In the genomic region with DNA sequence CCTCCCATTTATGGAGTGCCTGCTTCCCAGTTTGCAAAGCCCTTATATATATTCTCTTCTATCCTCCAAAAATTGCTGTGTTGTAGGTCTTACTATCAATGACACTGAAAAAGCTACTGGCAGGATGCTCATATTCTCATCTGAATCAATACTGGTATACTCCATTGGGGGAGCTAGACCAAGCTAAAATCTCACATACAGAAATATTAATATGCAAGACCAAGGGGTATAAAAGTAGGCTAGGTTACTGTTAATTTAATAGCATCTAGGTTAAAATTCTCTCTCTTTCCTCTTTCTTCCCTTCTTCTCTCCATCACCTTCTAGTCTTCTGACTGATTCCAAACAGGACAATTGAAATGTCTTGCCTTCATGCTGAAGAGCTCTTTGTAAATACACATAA, we compare ENCODE assay signal across 12 cellular contexts. TPM values are rescaled to one million over a fixed set of nuclear protein-coding genes. Genes with fewer than 3 reads are reported as not detected.
A peak's percentile ranks its signal among the peaks of the same experiment; 100 is the strongest.
DNase-seq lines count a peak whose midpoint lies in the region; TF ChIP-seq lines count a peak whose summit lies in the region.
"Had no signal": no experiment of that assay in that cellular context is flagged by ENCODE, and none has a peak within 500 bp of the region (broad histone marks: within the 10 kb centered on the region; RNA-seq: fewer than 3 reads in every experiment).

No MANE protein-coding gene starts in this region.

- H3K36me3 Mint-ChIP-seq in type B pancreatic cell, result no peaks in the 10 kb centered on the region

- H3K9me3 ChIP-seq in NT2/D1 (ENCODE audit: insufficient read depth, low read length) (no peaks in the 10 kb centered on the region), tibial nerve (no peaks in the 10 kb centered on the region)
- H3K9me3 ChIP-seq: upper lobe of right lung had no signal

- peak overlapping the region; percentile 92 for H3K4me3 Mint-ChIP-seq in type B pancreatic cell
- H3K4me3 Mint-ChIP-seq: CD8-positive, alpha-beta memory T cell had no signal

- no peaks in the 10 kb centered on the region for H3K9me3 Mint-ChIP-seq in type B pancreatic cell

- H3K4me3 ChIP-seq in NT2/D1 (ENCODE audit: insufficient read length, low read depth) (peak overlapping the region; percentile 42), epithelial cell of esophagus (ENCODE audit: low read length) (no peak overlapping the region), tibial nerve (no peak overlapping the region)
- H3K4me3 ChIP-seq: upper lobe of right lung had no signal

- H3K36me3 ChIP-seq in NT2/D1 (ENCODE audit: insufficient read depth, insufficient read length, low read length), result no peaks in the 10 kb centered on the region
- no peaks in the 10 kb centered on the region for H3K36me3 ChIP-seq in tibial nerve
- H3K36me3 ChIP-seq: upper lobe of right lung had no signal

- H3K27ac ChIP-seq in tibial nerve, result no peak overlapping the region
- H3K27ac ChIP-seq: upper lobe of right lung had no signal

- H3K27me3 ChIP-seq in NT2/D1 (ENCODE audit: insufficient read depth, insufficient read length) (peaks cover 31% of the 10 kb centered on the region), tibial nerve (peaks cover 2 to 55% of the 10 kb centered on the region in 2 donors)

- H3K9ac ChIP-seq in NT2/D1 (ENCODE audit: insufficient read length, low read depth), result no peak overlapping the region

- no peak for TF ChIP-seq EP300 in tibial nerve (IDR thresholded peaks at IDR 0.05)

- peaks cover 20% of the 10 kb centered on the region for H3K4me1 Mint-ChIP-seq in type B pancreatic cell (ENCODE audit: unreplicated experiment)

- no peak overlapping the region for H3K27ac Mint-ChIP-seq in type B pancreatic cell
- H3K27ac Mint-ChIP-seq: CD8-positive, alpha-beta memory T cell had no signal

- TF ChIP-seq CTCF in epithelial cell of esophagus (IDR thresholded peaks at IDR 0.05; ENCODE audit: insufficient read depth, low read depth, low read length, missing control alignments) (peak; percentile 37), type B pancreatic cell (conservative IDR thresholded peaks at IDR 0.05) (peak; percentile 70), tibial nerve (IDR thresholded peaks at IDR 0.05) (no peak)

- peak; percentile 6 for DNase-seq in SHP77 treated with DMSO at 0.1 percent for 48 hours (lab: John Stamatoyannopoulos, UW)
- DNase-seq in SHP77 (lab: John Stamatoyannopoulos, UW), result no peak
- no peak for DNase-seq in NT2/D1 (ENCODE audit: low read depth, low spot score)
- peak; percentile 28 for DNase-seq in epithelial cell of esophagus (ENCODE audit: low read depth)
- DNase-seq in type B pancreatic cell (ENCODE audit: extremely low spot score, unreplicated experiment), result no peak
- DNase-seq in 8988T, result no peak
- DNase-seq in COR-L47 (lab: John Stamatoyannopoulos, UW), result no peak
- no peak for DNase-seq in tibial nerve (ENCODE audit: low spot score in 2 of 2)
- DNase-seq: activated naive CD4-positive, alpha-beta T cell treated with anti-CD3 and anti-CD28 coated beads, Interleukin-2, amount 50 U/mL, for 16 hours; CD8-positive, alpha-beta memory T cell; NCI-H2171; upper lobe of right lung had no signal

- H3K4me1 ChIP-seq in NT2/D1 (ENCODE audit: insufficient read depth, insufficient read length) (no peaks in the 10 kb centered on the region), tibial nerve (peaks cover 0 to 37% (median 10%) of the 10 kb centered on the region in 4 donors)

- peaks cover 78% of the 10 kb centered on the region for H3K27me3 Mint-ChIP-seq in type B pancreatic cell

- TF ChIP-seq POLR2A in tibial nerve (IDR thresholded peaks at IDR 0.05), result no peak

RNA-seq across cellular contexts. Expression of gene BDNF, which starts 17.1 kb away (rescaled TPM):
- 3.6 and 5.5 TPM in 2 replicates for total RNA-seq in type B pancreatic cell (ENCODE audit: low replicate concordance)
- total RNA-seq in tibial nerve, result under 1 TPM in 1 of 4 donors, not detected in 3; 0.30 TPM
- total RNA-seq: CD8-positive, alpha-beta memory T cell had no signal

Comparison
In these comparisons a context has a peak if more than half of its experiments do, and no peak if none do; other contexts are left out.
1. DNase-seq: peak in SHP77 treated with DMSO at 0.1 percent for 48 hours (single experiment) and epithelial cell of esophagus (single experiment); none in SHP77 (0 of 2), NT2/D1 (single experiment), type B pancreatic cell (single experiment), 8988T (single experiment), COR-L47 (single experiment) and tibial nerve (0 of 2).
2. CTCF ChIP-seq: peak in epithelial cell of esophagus (single experiment) and type B pancreatic cell (single experiment); none in tibial nerve (0 of 5).